In the genomic region with DNA sequence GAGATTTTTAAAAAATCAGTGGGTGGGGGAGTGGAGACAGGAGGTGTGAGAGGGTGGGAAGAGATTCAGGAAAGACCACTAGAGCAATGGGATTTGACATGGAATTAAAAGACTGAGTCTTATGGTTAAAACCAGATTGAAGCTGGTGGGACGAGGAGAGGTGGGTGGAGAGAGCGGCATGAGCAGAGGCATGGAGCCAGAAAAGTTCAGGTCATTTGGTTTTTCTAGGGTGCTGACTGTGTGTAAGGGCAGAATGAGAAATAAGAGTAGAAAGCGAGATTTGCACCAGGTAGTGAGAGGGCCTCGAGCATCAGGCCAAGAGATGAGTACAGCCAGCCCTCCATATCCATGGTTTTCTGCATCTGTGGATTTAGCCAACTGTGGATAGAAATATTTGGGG, we compare ENCODE assay signal across 20 cellular contexts.
DNase-seq lines count a peak whose midpoint lies in the region; ATAC-seq and TF ChIP-seq lines count a peak whose summit lies in the region.
"Had no signal": no experiment of that assay in that cellular context is flagged by ENCODE, and none has a peak within 500 bp of the region (broad histone marks: within the 10 kb centered on the region; RNA-seq: fewer than 3 reads in every experiment).

No MANE protein-coding gene starts in this region.

- TF ChIP-seq CTCF in Caco-2 (IDR thresholded peaks at IDR 0.05; ENCODE audit: insufficient read depth in 1 of 2, low read depth in 1 of 2, low read length in 1 of 2, severe bottlenecking in 1 of 2, unreplicated experiment in 1 of 2) (no peak), coronary artery (IDR thresholded peaks at IDR 0.05) (no peak), stomach (IDR thresholded peaks at IDR 0.05) (no peak)

- peak overlapping the region; percentile 28 for H3K9ac ChIP-seq in muscle layer of colon (ENCODE audit: low read length)
- H3K9ac ChIP-seq: neural progenitor cell had no signal

- CTCF ChIA-PET in Caco-2 (lab: Charles Lee) = interaction anchor here (0.7 to 0.8 kb wide), 2 partner anchors 33 to 120 kb away, joined by 3 read pairs; no protein-coding TSS in a partner anchor

- POLR2A ChIA-PET in Caco-2 (lab: Charles Lee) = interaction anchor here (0.8 kb wide), 1 partner anchor 31 kb away, joined by 3 read pairs; no protein-coding TSS in a partner anchor

- H3K9me3 Mint-ChIP-seq in Caco-2 (ENCODE audit: unreplicated experiment) = no peaks in the 10 kb centered on the region
- H3K9me3 Mint-ChIP-seq in immature natural killer cell = no peaks in the 10 kb centered on the region
- H3K9me3 Mint-ChIP-seq: effector memory CD8-positive, alpha-beta T cell; memory B cell; neural progenitor cell; T-cell had no signal

- TSS peak; percentile 20 for BruUV-seq in Caco-2 (replicated peaks; lab: Mats Ljungman, UMichigan)

- TF ChIP-seq EP300 in stomach (IDR thresholded peaks at IDR 0.05) = no peak

- H3K36me3 ChIP-seq in Caco-2 (ENCODE audit: control insufficient read depth, insufficient read depth, low read length) = peaks cover 2% of the 10 kb centered on the region
- H3K36me3 ChIP-seq in muscle layer of colon (ENCODE audit: insufficient read depth, low read length) = peaks cover 4% of the 10 kb centered on the region
- peaks cover 0 to 14% (median 11%) of the 10 kb centered on the region in 4 donors for H3K36me3 ChIP-seq in stomach
- H3K36me3 ChIP-seq: neural progenitor cell had no signal

- H3K4me3 ChIP-seq in Caco-2 (ENCODE audit: low read depth, low read length) (no peak overlapping the region), coronary artery (peak overlapping the region; percentile 78), muscle layer of colon (ENCODE audit: low read depth in 1 of 2, low read length in 2 of 2) (peak overlapping the region; percentile 14 to 79), stomach (peak overlapping the region; percentile 40 to 54 (median 47))
- H3K4me3 ChIP-seq: neural progenitor cell had no signal

- peaks cover 61% of the 10 kb centered on the region for H3K4me1 Mint-ChIP-seq in Caco-2 (ENCODE audit: low read depth, unreplicated experiment)
- no peaks in the 10 kb centered on the region for H3K4me1 Mint-ChIP-seq in immature natural killer cell
- H3K4me1 Mint-ChIP-seq: T-cell had no signal

- H3K9me3 ChIP-seq in Caco-2 = no peaks in the 10 kb centered on the region
- H3K9me3 ChIP-seq in muscle layer of colon (ENCODE audit: low read length) = no peaks in the 10 kb centered on the region
- no peaks in the 10 kb centered on the region for H3K9me3 ChIP-seq in stomach

- H3K27ac ChIP-seq in coronary artery (peak overlapping the region; percentile 87 to 97), muscle layer of colon (ENCODE audit: low read depth, low read length) (peak overlapping the region; percentile 100), stomach (peak overlapping the region in 4 of 5 donors; percentile 90 to 92 (median 90))
- H3K27ac ChIP-seq: C4-2B, neural progenitor cell had no signal

- H3K27ac Mint-ChIP-seq in Caco-2 (ENCODE audit: unreplicated experiment) = peak overlapping the region; percentile 91
- no peak overlapping the region for H3K27ac Mint-ChIP-seq in immature natural killer cell
- H3K27ac Mint-ChIP-seq: memory B cell, neural progenitor cell, T-cell had no signal

- ATAC-seq in HG02571 (IDR thresholded peaks at IDR 0.05; ENCODE audit: unreplicated experiment) = no peak
- ATAC-seq: effector memory CD8-positive, alpha-beta T cell; T-cell had no signal

- H3K27me3 Mint-ChIP-seq in Caco-2 (ENCODE audit: insufficient read depth, unreplicated experiment) (no peaks in the 10 kb centered on the region), immature natural killer cell (ENCODE audit: low read depth in 3 of 3) (peaks cover 0 to 2% (median 0%) of the 10 kb centered on the region in 3 donors)
- H3K27me3 Mint-ChIP-seq: effector memory CD8-positive, alpha-beta T cell; memory B cell; T-cell had no signal

- H3K36me3 Mint-ChIP-seq in Caco-2 (ENCODE audit: insufficient read depth, unreplicated experiment) (peaks cover 38% of the 10 kb centered on the region), immature natural killer cell (peaks cover 9 to 39% (median 15%) of the 10 kb centered on the region in 3 donors)

- intact Hi-C loops in Caco-2 (cut with micrococcal nuclease; ENCODE audit: unreplicated experiment) (loop anchor here (2.0 kb wide), 1 partner anchor 33 kb away; no protein-coding TSS in a partner anchor), stomach (cut with DNase I; ENCODE audit: low total_unique reads) (no loop called here)

- H3K4me1 ChIP-seq in Caco-2 (peaks cover 72% of the 10 kb centered on the region), muscle layer of colon (ENCODE audit: insufficient read depth, low read length) (peaks cover 79% of the 10 kb centered on the region), stomach (peaks cover 57 to 97% (median 81%) of the 10 kb centered on the region in 4 donors)

- 77 to 93% (median 88%) methylated on average over 4 of the region's 4 CpGs for WGBS in stomach, 5 donors

- DNase-seq in Caco-2 = no peak
- DNase-seq in coronary artery (ENCODE audit: low spot score) = no peak
- no peak for DNase-seq in stomach
- DNase-seq in SHP77 treated with DMSO at 0.1 percent for 48 hours (lab: John Stamatoyannopoulos, UW) = no peak
- no peak for DNase-seq in immature natural killer cell
- no peak for DNase-seq in stimulated activated CD4-positive, alpha-beta T cell treated with anti-CD3 and anti-CD28 coated beads, Interleukin-2, amount 100 ng/mL, for 24 hours
- DNase-seq: ACHN; activated CD4-positive, alpha-beta T cell treated with anti-CD3 and anti-CD28 coated beads for 48 hours; activated effector memory CD4-positive, alpha-beta T cell treated with Interleukin-2 at 50 U/mL for 16 hours; effector memory CD8-positive, alpha-beta T cell; NCI-H1417; NCI-H2171; NCI-H69; stimulated activated naive CD4-positive, alpha-beta T cell; T-cell had no signal

- H3K4me3 Mint-ChIP-seq in Caco-2 (ENCODE audit: unreplicated experiment) (peak overlapping the region; percentile 63), immature natural killer cell (no peak overlapping the region)
- H3K4me3 Mint-ChIP-seq: effector memory CD8-positive, alpha-beta T cell; memory B cell; neural progenitor cell; T-cell had no signal

- H3K27me3 ChIP-seq in Caco-2 (replicated peaks; ENCODE audit: control insufficient read depth, insufficient read depth, low read length) = no peaks in the 10 kb centered on the region
- H3K27me3 ChIP-seq in muscle layer of colon (ENCODE audit: control insufficient read depth in 1 of 2, insufficient read depth in 2 of 2, low read length in 2 of 2) = no peaks in the 10 kb centered on the region
- H3K27me3 ChIP-seq in stomach = no peaks in the 10 kb centered on the region
- H3K27me3 ChIP-seq: neural progenitor cell had no signal

- no peak for TF ChIP-seq POLR2A in stomach (IDR thresholded peaks at IDR 0.05)
